In the genomic region with DNA sequence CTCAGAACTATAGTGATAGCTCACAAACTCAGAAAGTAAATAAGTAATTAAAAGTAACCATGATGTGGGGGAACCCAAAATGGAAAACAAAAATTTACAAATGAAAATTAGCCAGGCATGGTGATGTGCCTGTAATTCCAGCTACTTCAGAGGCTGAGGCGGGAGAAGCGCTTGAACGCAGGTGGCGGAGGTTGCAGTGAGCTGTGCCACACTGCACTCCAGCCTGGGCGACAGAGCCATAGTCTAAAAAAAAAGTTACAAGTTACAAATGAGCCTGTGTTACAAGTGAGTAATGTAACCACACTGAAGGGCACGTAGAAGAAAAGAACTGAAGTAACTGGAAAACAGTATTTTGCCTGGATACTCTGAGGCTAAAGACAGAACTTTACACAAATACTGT, we compare ENCODE assay signal across 1 cellular context.
TF ChIP-seq lines count a peak whose summit lies in the region.

No MANE protein-coding gene starts in this region.

TF ChIP-seq in HepG2, 621 proteins besides CTCF, POLR2A, EP300 and RAD21:
- TF ChIP-seq ELK4 (CRISPR knock-in tag; IDR thresholded peaks at IDR 0.05; ENCODE audit: borderline replicate concordance) = no peak
- TF ChIP-seq, protein P1, sequence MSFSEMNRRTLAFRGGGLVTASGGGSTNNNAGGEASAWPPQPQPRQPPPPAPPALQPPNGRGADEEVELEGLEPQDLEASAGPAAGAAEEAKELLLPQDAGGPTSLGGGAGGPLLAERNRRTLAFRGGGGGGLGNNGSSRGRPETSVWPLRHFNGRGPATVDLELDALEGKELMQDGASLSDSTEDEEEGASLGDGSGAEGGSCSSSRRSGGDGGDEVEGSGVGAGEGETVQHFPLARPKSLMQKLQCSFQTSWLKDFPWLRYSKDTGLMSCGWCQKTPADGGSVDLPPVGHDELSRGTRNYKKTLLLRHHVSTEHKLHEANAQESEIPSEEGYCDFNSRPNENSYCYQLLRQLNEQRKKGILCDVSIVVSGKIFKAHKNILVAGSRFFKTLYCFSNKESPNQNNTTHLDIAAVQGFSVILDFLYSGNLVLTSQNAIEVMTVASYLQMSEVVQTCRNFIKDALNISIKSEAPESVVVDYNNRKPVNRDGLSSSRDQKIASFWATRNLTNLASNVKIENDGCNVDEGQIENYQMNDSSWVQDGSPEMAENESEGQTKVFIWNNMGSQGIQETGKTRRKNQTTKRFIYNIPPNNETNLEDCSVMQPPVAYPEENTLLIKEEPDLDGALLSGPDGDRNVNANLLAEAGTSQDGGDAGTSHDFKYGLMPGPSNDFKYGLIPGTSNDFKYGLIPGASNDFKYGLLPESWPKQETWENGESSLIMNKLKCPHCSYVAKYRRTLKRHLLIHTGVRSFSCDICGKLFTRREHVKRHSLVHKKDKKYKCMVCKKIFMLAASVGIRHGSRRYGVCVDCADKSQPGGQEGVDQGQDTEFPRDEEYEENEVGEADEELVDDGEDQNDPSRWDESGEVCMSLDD (CRISPR knock-in tag; IDR thresholded peaks at IDR 0.05; ENCODE audit: borderline replicate concordance) = no peak
- TF ChIP-seq SNAPC2 (CRISPR knock-in tag; IDR thresholded peaks at IDR 0.05) = no peak
- no peak for TF ChIP-seq CCAR2 (optimal IDR thresholded peaks at IDR 0.05; ENCODE audit: low read depth, low read length)
- TF ChIP-seq, protein P2, sequence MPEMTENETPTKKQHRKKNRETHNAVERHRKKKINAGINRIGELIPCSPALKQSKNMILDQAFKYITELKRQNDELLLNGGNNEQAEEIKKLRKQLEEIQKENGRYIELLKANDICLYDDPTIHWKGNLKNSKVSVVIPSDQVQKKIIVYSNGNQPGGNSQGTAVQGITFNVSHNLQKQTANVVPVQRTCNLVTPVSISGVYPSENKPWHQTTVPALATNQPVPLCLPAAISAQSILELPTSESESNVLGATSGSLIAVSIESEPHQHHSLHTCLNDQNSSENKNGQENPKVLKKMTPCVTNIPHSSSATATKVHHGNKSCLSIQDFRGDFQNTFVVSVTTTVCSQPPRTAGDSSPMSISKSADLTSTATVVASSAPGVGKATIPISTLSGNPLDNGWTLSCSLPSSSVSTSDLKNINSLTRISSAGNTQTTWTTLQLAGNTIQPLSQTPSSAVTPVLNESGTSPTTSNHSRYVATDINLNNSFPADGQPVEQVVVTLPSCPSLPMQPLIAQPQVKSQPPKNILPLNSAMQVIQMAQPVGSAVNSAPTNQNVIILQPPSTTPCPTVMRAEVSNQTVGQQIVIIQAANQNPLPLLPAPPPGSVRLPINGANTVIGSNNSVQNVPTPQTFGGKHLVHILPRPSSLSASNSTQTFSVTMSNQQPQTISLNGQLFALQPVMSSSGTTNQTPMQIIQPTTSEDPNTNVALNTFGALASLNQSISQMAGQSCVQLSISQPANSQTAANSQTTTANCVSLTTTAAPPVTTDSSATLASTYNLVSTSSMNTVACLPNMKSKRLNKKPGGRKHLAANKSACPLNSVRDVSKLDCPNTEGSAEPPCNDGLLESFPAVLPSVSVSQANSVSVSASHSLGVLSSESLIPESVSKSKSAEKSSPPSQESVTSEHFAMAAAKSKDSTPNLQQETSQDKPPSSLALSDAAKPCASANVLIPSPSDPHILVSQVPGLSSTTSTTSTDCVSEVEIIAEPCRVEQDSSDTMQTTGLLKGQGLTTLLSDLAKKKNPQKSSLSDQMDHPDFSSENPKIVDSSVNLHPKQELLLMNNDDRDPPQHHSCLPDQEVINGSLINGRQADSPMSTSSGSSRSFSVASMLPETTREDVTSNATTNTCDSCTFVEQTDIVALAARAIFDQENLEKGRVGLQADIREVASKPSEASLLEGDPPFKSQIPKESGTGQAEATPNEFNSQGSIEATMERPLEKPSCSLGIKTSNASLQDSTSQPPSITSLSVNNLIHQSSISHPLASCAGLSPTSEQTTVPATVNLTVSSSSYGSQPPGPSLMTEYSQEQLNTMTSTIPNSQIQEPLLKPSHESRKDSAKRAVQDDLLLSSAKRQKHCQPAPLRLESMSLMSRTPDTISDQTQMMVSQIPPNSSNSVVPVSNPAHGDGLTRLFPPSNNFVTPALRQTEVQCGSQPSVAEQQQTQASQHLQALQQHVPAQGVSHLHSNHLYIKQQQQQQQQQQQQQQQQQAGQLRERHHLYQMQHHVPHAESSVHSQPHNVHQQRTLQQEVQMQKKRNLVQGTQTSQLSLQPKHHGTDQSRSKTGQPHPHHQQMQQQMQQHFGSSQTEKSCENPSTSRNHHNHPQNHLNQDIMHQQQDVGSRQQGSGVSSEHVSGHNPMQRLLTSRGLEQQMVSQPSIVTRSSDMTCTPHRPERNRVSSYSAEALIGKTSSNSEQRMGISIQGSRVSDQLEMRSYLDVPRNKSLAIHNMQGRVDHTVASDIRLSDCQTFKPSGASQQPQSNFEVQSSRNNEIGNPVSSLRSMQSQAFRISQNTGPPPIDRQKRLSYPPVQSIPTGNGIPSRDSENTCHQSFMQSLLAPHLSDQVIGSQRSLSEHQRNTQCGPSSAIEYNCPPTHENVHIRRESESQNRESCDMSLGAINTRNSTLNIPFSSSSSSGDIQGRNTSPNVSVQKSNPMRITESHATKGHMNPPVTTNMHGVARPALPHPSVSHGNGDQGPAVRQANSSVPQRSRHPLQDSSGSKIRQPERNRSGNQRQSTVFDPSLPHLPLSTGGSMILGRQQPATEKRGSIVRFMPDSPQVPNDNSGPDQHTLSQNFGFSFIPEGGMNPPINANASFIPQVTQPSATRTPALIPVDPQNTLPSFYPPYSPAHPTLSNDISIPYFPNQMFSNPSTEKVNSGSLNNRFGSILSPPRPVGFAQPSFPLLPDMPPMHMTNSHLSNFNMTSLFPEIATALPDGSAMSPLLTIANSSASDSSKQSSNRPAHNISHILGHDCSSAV (CRISPR knock-in tag; IDR thresholded peaks at IDR 0.05; ENCODE audit: borderline replicate concordance) = no peak
- TF ChIP-seq MIER2 (CRISPR knock-in tag; IDR thresholded peaks at IDR 0.05) = no peak
- no peak for TF ChIP-seq ZNF205 (CRISPR knock-in tag; IDR thresholded peaks at IDR 0.05)
- no peak for TF ChIP-seq ZHX2 (IDR thresholded peaks at IDR 0.05; ENCODE audit: low read depth)
- TF ChIP-seq ZHX2 (CRISPR knock-in tag; IDR thresholded peaks at IDR 0.05; ENCODE audit: borderline replicate concordance) = no peak
- TF ChIP-seq ZMAT3 (CRISPR knock-in tag; conservative IDR thresholded peaks at IDR 0.05) = no peak
- TF ChIP-seq ZNF337 (CRISPR knock-in tag; IDR thresholded peaks at IDR 0.05; ENCODE audit: borderline replicate concordance, low read depth) = no peak
- TF ChIP-seq EED (CRISPR knock-in tag; IDR thresholded peaks at IDR 0.05) = no peak
- TF ChIP-seq MIER3 (CRISPR knock-in tag; IDR thresholded peaks at IDR 0.05; ENCODE audit: borderline replicate concordance) = no peak
- TF ChIP-seq HNRNPLL (IDR thresholded peaks at IDR 0.05; ENCODE audit: low read depth, low read length, poor library complexity, severe bottlenecking) = no peak
- no peak for TF ChIP-seq SMARCC2 (IDR thresholded peaks at IDR 0.05)
